In the genomic region with DNA sequence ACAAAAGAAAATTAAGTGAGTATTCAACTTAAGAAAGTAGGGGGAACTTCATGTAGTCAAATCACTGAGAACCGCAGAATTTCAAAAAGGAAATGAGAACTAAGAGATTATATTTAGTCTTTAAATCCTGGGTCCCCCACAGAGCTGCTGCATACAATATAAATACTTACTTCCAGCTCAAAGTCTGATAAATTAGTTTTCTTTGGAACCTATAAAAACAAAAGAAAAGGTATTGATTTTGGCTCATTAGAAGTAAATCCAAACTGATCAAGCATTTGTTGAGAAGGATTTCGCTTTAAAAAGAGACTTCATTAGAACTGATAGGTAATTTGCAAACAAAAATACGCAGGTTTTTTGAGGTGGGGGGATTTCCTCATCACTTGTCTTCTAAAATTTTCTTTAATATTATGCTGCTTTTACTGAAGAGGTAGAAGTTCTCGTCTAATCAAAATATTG, we compare ENCODE assay signal across 18 cellular contexts. TPM values are rescaled to one million over a fixed set of nuclear protein-coding genes. Genes with fewer than 3 reads are reported as not detected.
DNase-seq lines count a peak whose midpoint lies in the region; ATAC-seq, FAIRE-seq and TF ChIP-seq lines count a peak whose summit lies in the region.
"Had no signal": no experiment of that assay in that cellular context is flagged by ENCODE, and none has a peak within 500 bp of the region (broad histone marks: within the 10 kb centered on the region; RNA-seq: fewer than 3 reads in every experiment).

No MANE protein-coding gene starts in this region.

- CTCF ChIA-PET in HEK293T (lab: Yijun Ruan, JAX) = no interaction called here

- peak; percentile 59 for ATAC-seq in GM21515 (IDR thresholded peaks at IDR 0.05; ENCODE audit: unreplicated experiment)
- ATAC-seq in HG03460 (IDR thresholded peaks at IDR 0.05; ENCODE audit: unreplicated experiment) = peak; percentile 50
- no peak for ATAC-seq in T-helper 17 cell
- ATAC-seq: activated CD4-positive, CD25-positive, alpha-beta regulatory T cell treated with anti-CD3 and anti-CD28 coated beads, Interleukin-2, amount 50 U/mL, for 24 hours; left lobe of liver; Panc1; T-cell had no signal

- no peaks in the 10 kb centered on the region for H3K27me3 Mint-ChIP-seq in T-helper 17 cell
- H3K27me3 Mint-ChIP-seq: brain, T-cell had no signal

- peaks cover 10% of the 10 kb centered on the region for H3K4me1 ChIP-seq in iPS-20b (ENCODE audit: insufficient read depth, low read length)
- H3K4me1 ChIP-seq: BE2C, prostate gland, suprapubic skin had no signal

- H3K27ac Mint-ChIP-seq in T-helper 17 cell = no peak overlapping the region
- H3K27ac Mint-ChIP-seq: activated naive CD4-positive, alpha-beta T cell treated with anti-CD3 and anti-CD28 coated beads for 36 hours; T-cell had no signal

- H3K27ac ChIP-seq in iPS-20b (ENCODE audit: low read length) = no peak overlapping the region
- H3K27ac ChIP-seq: prostate gland, suprapubic skin had no signal

- H3K36me3 Mint-ChIP-seq in T-helper 17 cell (ENCODE audit: low read depth) = peaks cover 14% of the 10 kb centered on the region

- no peak overlapping the region for H3K4me3 ChIP-seq in iPS-20b (ENCODE audit: low read length)
- H3K4me3 ChIP-seq: prostate gland, suprapubic skin had no signal

- H3K9me3 ChIP-seq in iPS-20b (ENCODE audit: insufficient read depth, low read depth, low read length) (no peaks in the 10 kb centered on the region), T-helper 17 cell (ENCODE audit: control insufficient read depth, low read length, poor library complexity, severe bottlenecking) (no peaks in the 10 kb centered on the region)
- H3K9me3 ChIP-seq: BE2C, prostate gland, suprapubic skin had no signal

- peaks cover 84% of the 10 kb centered on the region for H3K36me3 ChIP-seq in iPS-20b (ENCODE audit: insufficient read depth, low read depth, low read length)

- POLR2A ChIA-PET in HEK293T (lab: Yijun Ruan, JAX) = no interaction called here

- H3K4me1 Mint-ChIP-seq in T-helper 17 cell = peaks cover 5% of the 10 kb centered on the region

- H3K27me3 ChIP-seq in iPS-20b (ENCODE audit: insufficient read depth, low read length) = no peaks in the 10 kb centered on the region
- H3K27me3 ChIP-seq: BE2C, suprapubic skin had no signal

- 0 out of 2 replicates have a peak overlapping the region, but pooled peaks have one; percentile 22 for H3K9ac ChIP-seq in iPS-20b (ENCODE audit: low read depth, low read length)

- DNase-seq in GM18507 (ENCODE audit: extremely low spot score, insufficient read length, low read depth) (no peak), HEK293T (ENCODE audit: extremely low spot score) (no peak), T-helper 17 cell (no peak)
- no peak for DNase-seq in activated CD4-positive, alpha-beta T cell treated with anti-CD3 and anti-CD28 coated beads for 48 hours
- DNase-seq: activated naive CD4-positive, alpha-beta T cell treated with anti-CD3 and anti-CD28 coated beads for 36 hours; BE2C; DMS53; NCI-H1417 treated with DMSO at 0.1 percent for 48 hours; T-cell had no signal

- FAIRE-seq in GM18507 (lab: Jason Lieb, UNC) = peak; percentile 75

- no peak overlapping the region for H3K4me3 Mint-ChIP-seq in T-helper 17 cell
- H3K4me3 Mint-ChIP-seq: activated naive CD4-positive, alpha-beta T cell treated with anti-CD3 and anti-CD28 coated beads for 36 hours; T-cell had no signal

TF ChIP-seq in HEK293T, 16 proteins besides CTCF, POLR2A, EP300 and RAD21:
- TF ChIP-seq CTBP1 (IDR thresholded peaks at IDR 0.05; ENCODE audit: borderline replicate concordance) (no peak), FOXA1 (IDR thresholded peaks at IDR 0.05) (no peak), SUZ12 (IDR thresholded peaks at IDR 0.05) (no peak), BHLHE40 (IDR thresholded peaks at IDR 0.05; ENCODE audit: borderline replicate concordance) (no peak), TARDBP (IDR thresholded peaks at IDR 0.05) (no peak), NFRKB (IDR thresholded peaks at IDR 0.05) (no peak), HDGF (IDR thresholded peaks at IDR 0.05; ENCODE audit: borderline replicate concordance) (no peak), FOXM1 (IDR thresholded peaks at IDR 0.05; ENCODE audit: borderline replicate concordance) (no peak), FOXK2 (IDR thresholded peaks at IDR 0.05) (no peak), LEF1 (IDR thresholded peaks at IDR 0.05; ENCODE audit: borderline replicate concordance) (no peak), ARNT (IDR thresholded peaks at IDR 0.05) (no peak), ZNF384 (IDR thresholded peaks at IDR 0.05) (no peak), ELF4 (IDR thresholded peaks at IDR 0.05) (no peak), SP1 (IDR thresholded peaks at IDR 0.05) (no peak), L3MBTL2 (conservative IDR thresholded peaks at IDR 0.05) (no peak)
- TF ChIP-seq, protein P1, sequence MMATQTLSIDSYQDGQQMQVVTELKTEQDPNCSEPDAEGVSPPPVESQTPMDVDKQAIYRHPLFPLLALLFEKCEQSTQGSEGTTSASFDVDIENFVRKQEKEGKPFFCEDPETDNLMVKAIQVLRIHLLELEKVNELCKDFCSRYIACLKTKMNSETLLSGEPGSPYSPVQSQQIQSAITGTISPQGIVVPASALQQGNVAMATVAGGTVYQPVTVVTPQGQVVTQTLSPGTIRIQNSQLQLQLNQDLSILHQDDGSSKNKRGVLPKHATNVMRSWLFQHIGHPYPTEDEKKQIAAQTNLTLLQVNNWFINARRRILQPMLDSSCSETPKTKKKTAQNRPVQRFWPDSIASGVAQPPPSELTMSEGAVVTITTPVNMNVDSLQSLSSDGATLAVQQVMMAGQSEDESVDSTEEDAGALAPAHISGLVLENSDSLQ (IDR thresholded peaks at IDR 0.05) = no peak

RNA-seq across cellular contexts. Expression of gene PARN, which starts 21.9 kb away (rescaled TPM):
- 10 to 100 TPM; 29.0 to 31.6 TPM for total RNA-seq in T-helper 17 cell

RNA-seq across cellular contexts. Expression of gene BFAR, which starts 24.6 kb away (rescaled TPM):
- 10 to 100 TPM; 41.6 to 42.5 TPM for total RNA-seq in T-helper 17 cell
